Comparison of ENCODE assay signal across 31 cellular contexts in the genomic region with DNA sequence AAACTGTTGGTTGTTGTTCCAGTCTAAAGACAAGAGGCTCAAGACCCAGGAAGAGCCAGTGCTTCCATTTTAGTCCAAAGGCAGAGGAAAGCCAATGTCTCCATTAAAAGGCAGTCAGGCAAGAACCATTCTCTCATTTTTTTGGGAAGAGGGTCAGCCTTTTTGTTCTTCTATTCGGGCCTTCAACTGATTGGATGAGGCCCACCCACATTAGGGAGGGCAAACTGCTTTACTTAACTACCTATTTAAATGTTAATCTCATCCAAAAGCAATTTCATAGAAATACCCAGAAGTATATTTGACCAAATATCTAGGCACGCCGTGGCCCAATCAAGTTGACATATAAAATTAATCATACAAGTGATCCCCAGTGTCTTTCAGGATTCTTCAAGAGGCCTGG.
DNase-seq lines count a peak whose midpoint lies in the region; ATAC-seq, FAIRE-seq and TF ChIP-seq lines count a peak whose summit lies in the region.
"Had no signal": no experiment of that assay in that cellular context is flagged by ENCODE, and none has a peak within 500 bp of the region (broad histone marks: within the 10 kb centered on the region; RNA-seq: fewer than 3 reads in every experiment).

No MANE protein-coding gene starts in this region.

- CTCF ChIA-PET in HEK293 (lab: Yijun Ruan, JAX): interaction anchor here (1.4 kb wide), 1 partner anchor 25 kb away, joined by 3 read pairs; no protein-coding TSS in a partner anchor
- CTCF ChIA-PET in K562 (lab: Yijun Ruan, JAX; ENCODE audit: low intra/inter-chr PET ratio): no interaction called here

- H3K4me2 ChIP-seq in K562 (ENCODE audit: insufficient read depth, low read length): no peak overlapping the region
- H3K4me2 ChIP-seq: A549; BLaER1; BLaER1 treated with 17β-estradiol and CSF1 and Interleukin-3, amounts not matched to agents 10 nM and 100 nM had no signal

- POLR2A ChIA-PET in HEK293 (lab: Yijun Ruan, JAX) (no interaction called here), K562 (lab: Yijun Ruan, JAX) (no interaction called here)

- BruUV-seq in K562 (replicated peaks; lab: Mats Ljungman, UMichigan): no TSS peak

- no peak for DNase-seq in K562 (ENCODE audit: extremely low read depth in 1 of 4, low spot score in 3 of 4)
- DNase-seq in NCI-H1048 (lab: John Stamatoyannopoulos, UW): no peak
- DNase-seq in NCI-H69 (lab: John Stamatoyannopoulos, UW): no peak
- DNase-seq: 8988T; ACHN; AML-193; BE2C; C1 segment of cervical spinal cord; Caco-2; Calu3; CD4-positive, alpha-beta memory T cell; CD4-positive, alpha-beta T cell; CD4-positive, CD25-positive, alpha-beta regulatory T cell; CD8-positive, alpha-beta memory T cell; CD8-positive, alpha-beta T cell; COR-L47; DMS 273 treated with DMSO at 0.1 percent for 48 hours; DMS153; DMS53; DMS79; DMS79 treated with DMSO at 0.1 percent for 48 hours; DND-41; EL had no signal

- H4K20me1 ChIP-seq in K562 (replicated peaks; ENCODE audit: control insufficient read depth, insufficient read depth, low read length): no peaks in the 10 kb centered on the region
- H4K20me1 ChIP-seq: BLaER1; BLaER1 treated with 17β-estradiol and CSF1 and Interleukin-3, amounts not matched to agents 10 nM and 100 nM had no signal

- no peak for FAIRE-seq in K562 (lab: Jason Lieb, UNC)
- FAIRE-seq: A204.1, A549, D721Med had no signal

- H3K9ac ChIP-seq in K562 (ENCODE audit: insufficient read depth in 1 of 2, low read depth in 2 of 2, low read length in 2 of 2): no peak overlapping the region
- H3K9ac ChIP-seq: BLaER1; BLaER1 treated with 17β-estradiol and CSF1 and Interleukin-3, amounts not matched to agents 10 nM and 100 nM had no signal

- H3K27ac ChIP-seq in HEK293 (ENCODE audit: extremely low read depth, low read depth, low read length): no peak overlapping the region
- no peak overlapping the region for H3K27ac ChIP-seq in K562 (ENCODE audit: extremely low read depth, low read depth, low read length)
- H3K27ac ChIP-seq: 22Rv1; A549; BLaER1; BLaER1 treated with 17β-estradiol and CSF1 and Interleukin-3, amounts not matched to agents 10 nM and 100 nM; C4-2B had no signal

- in situ Hi-C loops in K562 (cut with MboI): no loop called here

- no peaks in the 10 kb centered on the region for H3K79me2 ChIP-seq in K562 (ENCODE audit: control insufficient read depth, insufficient read depth, low read length)

- H3K9me1 ChIP-seq in K562 (ENCODE audit: control insufficient read depth, insufficient read depth, low read length): no peaks in the 10 kb centered on the region

- ATAC-seq in K562: no peak
- ATAC-seq: A549; CD8-positive, alpha-beta T cell had no signal

- no peak for TF ChIP-seq EP300 in K562 (IDR thresholded peaks at IDR 0.05; ENCODE audit: low read length)

- H3K36me3 ChIP-seq in HEK293 (ENCODE audit: control insufficient read depth in 2 of 2, insufficient read depth in 1 of 2, low read length in 2 of 2) (no peaks in the 10 kb centered on the region), K562 (ENCODE audit: control insufficient read depth, insufficient read depth, low read length) (no peaks in the 10 kb centered on the region)
- H3K36me3 ChIP-seq: BE2C; BLaER1; BLaER1 treated with 17β-estradiol and CSF1 and Interleukin-3, amounts not matched to agents 10 nM and 100 nM had no signal

- TF ChIP-seq RAD21 in K562 (CRISPR knock-in tag; conservative IDR thresholded peaks at IDR 0.05 in 1 of 2, IDR thresholded peaks at IDR 0.05 in 1 of 2): no peak

- no peak overlapping the region for H2AFZ ChIP-seq in K562 (ENCODE audit: low read depth, low read length)

- TF ChIP-seq POLR2A in K562 (conservative IDR thresholded peaks at IDR 0.05): no peak

- no peak for TF ChIP-seq CTCF in HEK293 (tag by site-specific recombination; IDR thresholded peaks at IDR 0.05)
- TF ChIP-seq CTCF in K562 (IDR thresholded peaks at IDR 0.05 in 2 of 3, conservative IDR thresholded peaks at IDR 0.05 in 1 of 3; ENCODE audit: insufficient read depth in 2 of 3, low read depth in 1 of 3, low read length in 3 of 3): no peak

- H3K4me3 ChIP-seq in HEK293 (ENCODE audit: low read depth, low read length) (no peak overlapping the region), K562 (no peak overlapping the region)
- H3K4me3 ChIP-seq: A549; BLaER1; BLaER1 treated with 17β-estradiol and CSF1 and Interleukin-3, amounts not matched to agents 10 nM and 100 nM had no signal

- H3K4me1 ChIP-seq in HEK293 (ENCODE audit: control insufficient read depth, insufficient read depth, low read length) (no peaks in the 10 kb centered on the region), K562 (replicated peaks in 1 of 2; ENCODE audit: control insufficient read depth in 2 of 2, insufficient read depth in 2 of 2, low read length in 2 of 2) (no peaks in the 10 kb centered on the region)
- H3K4me1 ChIP-seq: A549; BE2C; BLaER1; BLaER1 treated with 17β-estradiol and CSF1 and Interleukin-3, amounts not matched to agents 10 nM and 100 nM had no signal

- 0 out of 5 replicates have a peak, but pooled peaks cover 0 to 7% of the 10 kb centered on the region in 2 experiments for H3K27me3 ChIP-seq in K562 (ENCODE audit: control insufficient read depth in 2 of 2, insufficient read depth in 2 of 2, low read length in 2 of 2)
- H3K27me3 ChIP-seq: BLaER1; BLaER1 treated with 17β-estradiol and CSF1 and Interleukin-3, amounts not matched to agents 10 nM and 100 nM had no signal

- intact Hi-C loops in K562 (cut with micrococcal nuclease): no loop called here

- H3K9me3 ChIP-seq in HEK293 (ENCODE audit: control insufficient read depth, insufficient read depth, low read depth, low read length) (no peaks in the 10 kb centered on the region), K562 (replicated peaks; ENCODE audit: control insufficient read depth, insufficient read depth, low read depth, low read length) (no peaks in the 10 kb centered on the region)
- H3K9me3 ChIP-seq: A549, BE2C, Caco-2 had no signal

- WGBS in K562 (ENCODE audit: insufficient coverage, low coverage, missing lambda C conversion rate): 4% methylated on average over 3 of the region's 3 CpGs

TF ChIP-seq in HEK293, 187 proteins besides CTCF, POLR2A, EP300 and RAD21:
- TF ChIP-seq, protein P1, sequence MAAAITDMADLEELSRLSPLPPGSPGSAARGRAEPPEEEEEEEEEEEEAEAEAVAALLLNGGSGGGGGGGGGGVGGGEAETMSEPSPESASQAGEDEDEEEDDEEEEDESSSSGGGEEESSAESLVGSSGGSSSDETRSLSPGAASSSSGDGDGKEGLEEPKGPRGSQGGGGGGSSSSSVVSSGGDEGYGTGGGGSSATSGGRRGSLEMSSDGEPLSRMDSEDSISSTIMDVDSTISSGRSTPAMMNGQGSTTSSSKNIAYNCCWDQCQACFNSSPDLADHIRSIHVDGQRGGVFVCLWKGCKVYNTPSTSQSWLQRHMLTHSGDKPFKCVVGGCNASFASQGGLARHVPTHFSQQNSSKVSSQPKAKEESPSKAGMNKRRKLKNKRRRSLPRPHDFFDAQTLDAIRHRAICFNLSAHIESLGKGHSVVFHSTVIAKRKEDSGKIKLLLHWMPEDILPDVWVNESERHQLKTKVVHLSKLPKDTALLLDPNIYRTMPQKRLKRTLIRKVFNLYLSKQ (tag by site-specific recombination; IDR thresholded peaks at IDR 0.05; ENCODE audit: borderline replicate concordance): no peak
- TF ChIP-seq ZNF10 (tag by site-specific recombination; IDR thresholded peaks at IDR 0.05): peak; percentile 96

TF ChIP-seq in K562, 482 proteins besides CTCF, POLR2A, EP300 and RAD21:
- TF ChIP-seq RBM25 (IDR thresholded peaks at IDR 0.05; ENCODE audit: low read depth, low read length, severe bottlenecking) (peak; percentile 45), ZNF134 (CRISPR knock-in tag; conservative IDR thresholded peaks at IDR 0.05) (peak; percentile 96)
- TF ChIP-seq, protein P2, sequence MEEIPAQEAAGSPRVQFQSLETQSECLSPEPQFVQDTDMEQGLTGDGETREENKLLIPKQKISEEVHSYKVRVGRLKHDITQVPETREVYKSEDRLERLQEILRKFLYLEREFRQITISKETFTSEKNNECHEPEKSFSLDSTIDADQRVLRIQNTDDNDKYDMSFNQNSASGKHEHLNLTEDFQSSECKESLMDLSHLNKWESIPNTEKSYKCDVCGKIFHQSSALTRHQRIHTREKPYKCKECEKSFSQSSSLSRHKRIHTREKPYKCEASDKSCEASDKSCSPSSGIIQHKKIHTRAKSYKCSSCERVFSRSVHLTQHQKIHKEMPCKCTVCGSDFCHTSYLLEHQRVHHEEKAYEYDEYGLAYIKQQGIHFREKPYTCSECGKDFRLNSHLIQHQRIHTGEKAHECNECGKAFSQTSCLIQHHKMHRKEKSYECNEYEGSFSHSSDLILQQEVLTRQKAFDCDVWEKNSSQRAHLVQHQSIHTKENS (CRISPR knock-in tag; IDR thresholded peaks at IDR 0.05): no peak
